ENCODE assay signal across 9 cellular contexts in genomic region chr6:29791786-29792122, GRCh38. TPM values are rescaled to one million over a fixed set of nuclear protein-coding genes. Genes with fewer than 3 reads are reported as not detected.
DNase-seq lines count a peak whose midpoint lies in the region; ATAC-seq and TF ChIP-seq lines count a peak whose summit lies in the region.
"Had no signal": no experiment of that assay in that cellular context is flagged by ENCODE, and none has a peak within 500 bp of the region (broad histone marks: within the 10 kb centered on the region; RNA-seq: fewer than 3 reads in every experiment).

No MANE protein-coding gene starts in this region.

- H3K27ac ChIP-seq in colonic mucosa (no peak overlapping the region), testis (no peak overlapping the region)

- H3K27me3 ChIP-seq in colonic mucosa: no peaks in the 10 kb centered on the region
- H3K27me3 ChIP-seq in testis: no peaks in the 10 kb centered on the region

- peak overlapping the region; percentile 65 for H3K4me3 ChIP-seq in colonic mucosa
- H3K4me3 ChIP-seq in lower leg skin (ENCODE audit: low read depth, poor library complexity, severe bottlenecking): peak overlapping the region; percentile 37
- peak overlapping the region; percentile 59 to 80 for H3K4me3 ChIP-seq in testis

- peaks cover 8% of the 10 kb centered on the region for H3K9me3 Mint-ChIP-seq in T-helper 2 cell treated with Interferon-gamma antibody and Interleukin-4, amounts not matched to agents 5 μg/mL and 100 μg/mL, for 36 hours

- intact Hi-C loops in colonic mucosa (cut with DNase I) (loop anchor here (5.0 kb wide), 1 partner anchor 39 kb away; no protein-coding TSS in a partner anchor), lower leg skin (cut with DNase I; ENCODE audit: low total_unique reads) (no loop called here), testis (cut with DNase I; ENCODE audit: low total_unique reads) (no loop called here)

- peak overlapping the region in 1 of 2 donors; percentile 46 for H3K9ac ChIP-seq in colonic mucosa (ENCODE audit: low read depth in 2 of 2, low read length in 2 of 2)

- H3K4me3 Mint-ChIP-seq in T-helper 2 cell treated with Interferon-gamma antibody and Interleukin-4, amounts not matched to agents 5 μg/mL and 100 μg/mL, for 36 hours: peak overlapping the region; percentile 82

- H3K4me1 ChIP-seq in colonic mucosa (no peaks in the 10 kb centered on the region), testis (peaks cover 5% of the 10 kb centered on the region)

- H3K27ac Mint-ChIP-seq in T-helper 2 cell treated with Interferon-gamma antibody and Interleukin-4, amounts not matched to agents 5 μg/mL and 100 μg/mL, for 36 hours: no peak overlapping the region

- H3K9me3 ChIP-seq in colonic mucosa (no peaks in the 10 kb centered on the region), testis (no peaks in the 10 kb centered on the region)

- 55 to 67% methylated on average over 12 of the region's 12 CpGs for WGBS in lower leg skin, 2 donors
- WGBS in testis, 2 donors: 41 to 46% methylated on average over 9 to 12 of the region's 12 CpGs

- no peaks in the 10 kb centered on the region for H3K36me3 ChIP-seq in colonic mucosa
- no peaks in the 10 kb centered on the region for H3K36me3 ChIP-seq in testis (ENCODE audit: low read depth, missing control alignments)

- peaks cover 81% of the 10 kb centered on the region for H3K27me3 Mint-ChIP-seq in T-helper 2 cell treated with Interferon-gamma antibody and Interleukin-4, amounts not matched to agents 5 μg/mL and 100 μg/mL, for 36 hours (ENCODE audit: low read depth)

- ATAC-seq in GM18907 (IDR thresholded peaks at IDR 0.05; ENCODE audit: unreplicated experiment) (no peak), HG02973 (IDR thresholded peaks at IDR 0.05; ENCODE audit: unreplicated experiment) (no peak)

- TF ChIP-seq CTCF in colonic mucosa (IDR thresholded peaks at IDR 0.05): no peak
- TF ChIP-seq CTCF in lower leg skin (IDR thresholded peaks at IDR 0.05): no peak
- TF ChIP-seq CTCF in testis (IDR thresholded peaks at IDR 0.05): no peak

- peaks cover 11% of the 10 kb centered on the region for H3K4me1 Mint-ChIP-seq in T-helper 2 cell treated with Interferon-gamma antibody and Interleukin-4, amounts not matched to agents 5 μg/mL and 100 μg/mL, for 36 hours (ENCODE audit: low read depth)

- no peak for TF ChIP-seq POLR2A in lower leg skin (IDR thresholded peaks at IDR 0.05)
- no peak for TF ChIP-seq POLR2A in testis (IDR thresholded peaks at IDR 0.05)

- no peaks in the 10 kb centered on the region for H3K36me3 Mint-ChIP-seq in T-helper 2 cell treated with Interferon-gamma antibody and Interleukin-4, amounts not matched to agents 5 μg/mL and 100 μg/mL, for 36 hours (ENCODE audit: low read depth)

- DNase-seq in T-helper 2 cell treated with Interferon-gamma antibody and Interleukin-4, amounts not matched to agents 5 μg/mL and 100 μg/mL, for 36 hours (ENCODE audit: low spot score): no peak
- DNase-seq in T-helper 2 cell: no peak
- DNase-seq in colonic mucosa: peak; percentile 58
- no peak for DNase-seq in lower leg skin (ENCODE audit: low spot score in 2 of 2)
- DNase-seq in testis: peak; percentile 17
- no peak for DNase-seq in stimulated activated CD4-positive, alpha-beta T cell treated with anti-CD3 and anti-CD28 coated beads, Interleukin-12 subunit alpha, Interleukin-12 subunit beta, amount 100 ng/mL, for 4 hours
- DNase-seq: NCI-H1417 treated with DMSO at 0.1 percent for 48 hours had no signal

RNA-seq across cellular contexts. Expression of gene HLA-G, which starts 35.9 kb away (rescaled TPM):
- 10 to 100 TPM; 55.3 to 91.3 TPM for total RNA-seq in colonic mucosa
- total RNA-seq in lower leg skin: under 1 TPM in 1 of 4 donors, not detected in 3; 0.29 TPM
- total RNA-seq in testis: 1 to 10 TPM; 1.2 to 4.4 TPM
- polyA plus RNA-seq in testis (ENCODE audit: insufficient read depth, low read depth, low replicate concordance): 7.4 TPM

Comparison
In these comparisons a context has a peak if more than half of its experiments do, and no peak if none do; other contexts are left out.
1. DNase-seq: peak in colonic mucosa (single experiment) and testis (single experiment); none in T-helper 2 cell treated with Interferon-gamma antibody and Interleukin-4, amounts not matched to agents 5 μg/mL and 100 μg/mL, for 36 hours (single experiment), T-helper 2 cell (0 of 5), lower leg skin (0 of 2) and stimulated activated CD4-positive, alpha-beta T cell treated with anti-CD3 and anti-CD28 coated beads, Interleukin-12 subunit alpha, Interleukin-12 subunit beta, amount 100 ng/mL, for 4 hours (single experiment).
2. RNA of gene HLA-G, which starts 35.9 kb away (total RNA-seq): 55.3 to 91.3 TPM in colonic mucosa; 1.2 to 4.4 TPM in testis and 0.29 TPM in lower leg skin; every median in the first group is over 10 times any median in the second.
3. Peak in every context shown above with its lines, with median percentiles within 50 percentile points of each other: H3K4me3 ChIP-seq.